ENCODE assay signal across 1 cellular context in genomic region chr9:5569891-5570290, GRCh38.
TF ChIP-seq lines count a peak whose summit lies in the region.

No MANE protein-coding gene starts in this region.

TF ChIP-seq in H1, 55 proteins besides CTCF, POLR2A, EP300 and RAD21:
- TF ChIP-seq ATF2 (IDR thresholded peaks at IDR 0.05; ENCODE audit: low read length): no peak
- TF ChIP-seq YY1 (IDR thresholded peaks at IDR 0.05; ENCODE audit: low read depth, low read length): no peak
- no peak for TF ChIP-seq E2F6 (IDR thresholded peaks at IDR 0.05)
- no peak for TF ChIP-seq SP4 (IDR thresholded peaks at IDR 0.05; ENCODE audit: low read length)
- TF ChIP-seq SIX5 (IDR thresholded peaks at IDR 0.05; ENCODE audit: low read depth, low read length): no peak
- no peak for TF ChIP-seq HDAC6 (IDR thresholded peaks at IDR 0.05; ENCODE audit: low read depth, low read length)
- TF ChIP-seq CTBP2 (IDR thresholded peaks at IDR 0.05; ENCODE audit: borderline replicate concordance, insufficient read depth, insufficient read length, low read length): no peak
- no peak for TF ChIP-seq HDAC2 (IDR thresholded peaks at IDR 0.05; ENCODE audit: borderline replicate concordance in 1 of 2, low read depth in 2 of 2, low read length in 2 of 2)
- no peak for TF ChIP-seq ZNF274 (IDR thresholded peaks at IDR 0.05; ENCODE audit: borderline replicate concordance, extremely low read depth, low read length)
- no peak for TF ChIP-seq CEBPB (IDR thresholded peaks at IDR 0.05; ENCODE audit: low read depth, low read length)
- no peak for TF ChIP-seq ATF3 (IDR thresholded peaks at IDR 0.05; ENCODE audit: insufficient read depth, low read depth, low read length)
- no peak for TF ChIP-seq BRCA1 (IDR thresholded peaks at IDR 0.05; ENCODE audit: low read depth, low read length)
- no peak for TF ChIP-seq SUZ12 (IDR thresholded peaks at IDR 0.05; ENCODE audit: low read length)
- TF ChIP-seq CREB1 (IDR thresholded peaks at IDR 0.05): no peak
- TF ChIP-seq TAF7 (optimal IDR thresholded peaks at IDR 0.05; ENCODE audit: borderline replicate concordance, low read depth, low read length): no peak
TF ChIP-seq in H1: peak in this region for 0.
